17 cellular contexts compared by ENCODE assay signal in the genomic region with DNA sequence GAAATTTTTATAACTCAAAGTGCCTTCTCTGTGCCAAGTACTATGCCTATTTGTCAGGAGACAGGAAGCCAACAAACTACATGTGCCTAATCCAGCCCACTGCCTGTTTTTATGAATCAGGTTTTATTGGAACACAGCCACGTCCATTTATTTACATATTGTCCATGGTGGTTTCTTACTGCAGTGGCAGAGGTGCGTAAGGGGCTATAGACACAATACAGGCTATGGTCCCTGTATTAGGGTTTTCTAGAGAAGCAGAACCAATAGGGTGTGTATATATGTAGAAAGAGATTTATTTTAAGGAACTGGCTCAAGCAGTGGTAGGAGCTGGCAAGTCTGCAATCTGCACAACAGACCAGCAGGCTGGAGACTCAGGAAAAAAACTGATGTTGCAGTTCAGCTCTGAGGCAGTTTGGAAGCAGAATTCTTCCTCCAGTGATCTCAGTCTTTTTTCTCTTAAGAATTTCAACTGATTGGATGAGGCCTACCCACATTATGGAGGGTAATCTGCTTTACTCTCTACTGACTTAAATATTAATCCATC. TPM values are rescaled to one million over a fixed set of nuclear protein-coding genes. Genes with fewer than 3 reads are reported as not detected.
DNase-seq lines count a peak whose midpoint lies in the region; ATAC-seq and TF ChIP-seq lines count a peak whose summit lies in the region.
"Had no signal": no experiment of that assay in that cellular context is flagged by ENCODE, and none has a peak within 500 bp of the region (broad histone marks: within the 10 kb centered on the region; RNA-seq: fewer than 3 reads in every experiment).

No MANE protein-coding gene starts in this region.

- no peak overlapping the region for H3K27ac ChIP-seq in H9 (ENCODE audit: insufficient read length, low read depth, low read length)
- H3K27ac ChIP-seq in mesenchymal stem cell (ENCODE audit: low read length, poor library complexity, severe bottlenecking), result no peak overlapping the region
- H3K27ac ChIP-seq: breast epithelium, suprapubic skin had no signal

- no peak overlapping the region for H2AK5ac ChIP-seq in H9 (ENCODE audit: insufficient read length, low read length)
- H2AK5ac ChIP-seq in mesenchymal stem cell (ENCODE audit: low read length, severe bottlenecking), result no peak overlapping the region

- H3K9ac ChIP-seq in H9 (ENCODE audit: extremely low read depth, insufficient read length, low read length) (no peak overlapping the region), mesenchymal stem cell (ENCODE audit: low read length) (no peak overlapping the region)

- H3K27ac Mint-ChIP-seq in H9 (no peak overlapping the region), natural killer cell (no peak overlapping the region)
- H3K27ac Mint-ChIP-seq: activated CD4-positive, alpha-beta T cell treated with anti-CD3 and anti-CD28 coated beads for 36 hours; activated T-helper 17 cell treated with anti-CD3 and anti-CD28 coated beads, Interleukin-2, amount 50 U/mL, for 72 hours had no signal

- peak; percentile 1 for DNase-seq in H9
- DNase-seq in NCI-H2107 (lab: John Stamatoyannopoulos, UW), result peak; percentile 97
- DNase-seq in choroid plexus epithelial cell (ENCODE audit: low read depth), result peak; percentile 49
- DNase-seq in pulmonary artery endothelial cell (ENCODE audit: low read depth, low spot score), result peak; percentile 51
- DNase-seq in natural killer cell, result no peak
- no peak for DNase-seq in activated CD4-positive, CD25-positive, alpha-beta regulatory T cell (lab: John Stamatoyannopoulos, UW)
- DNase-seq in mesenchymal stem cell, result no peak
- DNase-seq: activated CD4-positive, alpha-beta T cell treated with anti-CD3 and anti-CD28 coated beads for 36 hours; CD8-positive, alpha-beta memory T cell; DND-41; NCI-H1048; RPMI8226; stimulated activated CD4-positive, alpha-beta T cell treated with anti-CD3 and anti-CD28 coated beads, Interleukin-12 subunit alpha, Interleukin-12 subunit beta, amount 100 ng/mL, for 4 hours had no signal

- no peaks in the 10 kb centered on the region for H3K9me3 Mint-ChIP-seq in H9
- no peaks in the 10 kb centered on the region for H3K9me3 Mint-ChIP-seq in natural killer cell
- H3K9me3 Mint-ChIP-seq: activated T-helper 17 cell treated with anti-CD3 and anti-CD28 coated beads, Interleukin-2, amount 50 U/mL, for 72 hours; CD8-positive, alpha-beta memory T cell had no signal

- no peaks in the 10 kb centered on the region for H4K20me1 ChIP-seq in H9 (ENCODE audit: control insufficient read depth, insufficient read depth, insufficient read length)

- H2BK120ac ChIP-seq in H9 (ENCODE audit: low read depth, low read length, poor library complexity, severe bottlenecking) (no peak overlapping the region), mesenchymal stem cell (ENCODE audit: low read depth, low read length) (no peak overlapping the region)

- H3K23ac ChIP-seq in H9 (ENCODE audit: insufficient read length, low read depth, low read length) (no peak overlapping the region), mesenchymal stem cell (ENCODE audit: low read length in 2 of 2) (no peak overlapping the region)

- no peak for ATAC-seq in natural killer cell
- no peak for ATAC-seq in HG02642 (IDR thresholded peaks at IDR 0.05; ENCODE audit: poor library complexity, unreplicated experiment)
- ATAC-seq: activated CD4-positive, alpha-beta T cell treated with anti-CD3 and anti-CD28 coated beads for 36 hours; activated T-helper 17 cell treated with anti-CD3 and anti-CD28 coated beads, Interleukin-2, amount 50 U/mL, for 72 hours had no signal

- H2AFZ ChIP-seq in H9 (ENCODE audit: low read length), result no peak overlapping the region
- H2AFZ ChIP-seq in mesenchymal stem cell (ENCODE audit: low read depth, low read length), result no peak overlapping the region

- no peak overlapping the region for H3K56ac ChIP-seq in H9 (ENCODE audit: insufficient read length, low read depth, low read length)

- H3K79me1 ChIP-seq in H9 (ENCODE audit: insufficient read depth, low read depth, low read length, poor library complexity, severe bottlenecking) (no peaks in the 10 kb centered on the region), mesenchymal stem cell (replicated peaks; ENCODE audit: low read length, poor library complexity, severe bottlenecking) (peaks cover 4% of the 10 kb centered on the region)

- H3K4me3 ChIP-seq in choroid plexus epithelial cell (ENCODE audit: low read depth, low read length) (no peak overlapping the region), mesenchymal stem cell (ENCODE audit: insufficient read depth in 1 of 2, low read depth in 1 of 2, low read length in 2 of 2) (no peak overlapping the region)
- H3K4me3 ChIP-seq: breast epithelium, suprapubic skin had no signal

- H3K9me3 ChIP-seq in H9 (ENCODE audit: control insufficient read depth, low read depth, low read length), result no peaks in the 10 kb centered on the region
- no peaks in the 10 kb centered on the region for H3K9me3 ChIP-seq in mesenchymal stem cell (ENCODE audit: control insufficient read depth, low read length)
- H3K9me3 ChIP-seq: breast epithelium, suprapubic skin had no signal

- H3K36me3 ChIP-seq in mesenchymal stem cell (ENCODE audit: control insufficient read depth in 1 of 2, insufficient read depth in 2 of 2, low read depth in 1 of 2, low read length in 2 of 2), result peaks cover 69 to 93% of the 10 kb centered on the region in 2 experiments

- no peak overlapping the region for H4K91ac ChIP-seq in H9 (ENCODE audit: insufficient read length, low read depth, low read length)
- H4K91ac ChIP-seq in mesenchymal stem cell (ENCODE audit: low read length), result no peak overlapping the region

- no peaks in the 10 kb centered on the region for H3K27me3 Mint-ChIP-seq in H9 (ENCODE audit: low read depth)
- H3K27me3 Mint-ChIP-seq in natural killer cell (ENCODE audit: low read depth in 2 of 2), result no peaks in the 10 kb centered on the region
- H3K27me3 Mint-ChIP-seq: activated CD4-positive, alpha-beta T cell treated with anti-CD3 and anti-CD28 coated beads for 36 hours; activated T-helper 17 cell treated with anti-CD3 and anti-CD28 coated beads, Interleukin-2, amount 50 U/mL, for 72 hours; CD8-positive, alpha-beta memory T cell had no signal

- no peak overlapping the region for H2BK15ac ChIP-seq in H9 (ENCODE audit: low read depth, low read length)
- no peak overlapping the region for H2BK15ac ChIP-seq in mesenchymal stem cell (ENCODE audit: low read depth, poor library complexity, severe bottlenecking)

- H3K4me1 Mint-ChIP-seq in H9 (no peaks in the 10 kb centered on the region), natural killer cell (peaks cover 9% of the 10 kb centered on the region in 2 donors)
- H3K4me1 Mint-ChIP-seq: activated CD4-positive, alpha-beta T cell treated with anti-CD3 and anti-CD28 coated beads for 36 hours had no signal

- H3K4me3 Mint-ChIP-seq in H9 (no peak overlapping the region), natural killer cell (no peak overlapping the region)
- H3K4me3 Mint-ChIP-seq: activated CD4-positive, alpha-beta T cell treated with anti-CD3 and anti-CD28 coated beads for 36 hours; activated T-helper 17 cell treated with anti-CD3 and anti-CD28 coated beads, Interleukin-2, amount 50 U/mL, for 72 hours; CD8-positive, alpha-beta memory T cell had no signal

- TF ChIP-seq CTCF in H9 (conservative IDR thresholded peaks at IDR 0.05), result no peak
- no peak for TF ChIP-seq CTCF in choroid plexus epithelial cell (conservative IDR thresholded peaks at IDR 0.05; ENCODE audit: low read depth, low read length)
- no peak for TF ChIP-seq CTCF in natural killer cell (IDR thresholded peaks at IDR 0.05)

- H3K4me2 ChIP-seq in H9 (ENCODE audit: insufficient read depth, insufficient read length, low read length) (no peak overlapping the region), mesenchymal stem cell (ENCODE audit: low read length, poor library complexity, severe bottlenecking) (no peak overlapping the region)

- no peaks in the 10 kb centered on the region for H3K79me2 ChIP-seq in H9 (ENCODE audit: insufficient read depth, low read length)

- intact Hi-C loops in natural killer cell (cut with micrococcal nuclease), result no loop called here

- no peaks in the 10 kb centered on the region for H3K23me2 ChIP-seq in H9 (ENCODE audit: insufficient read length, low read depth, low read length, poor library complexity, severe bottlenecking)

- WGBS in H9 (ENCODE audit: extremely low coverage, insufficient read length, low lambda C conversion rate), result no CpG with 5 or more reads among the region's 2 CpGs
- 89% methylated on average over 2 of the region's 2 CpGs for WGBS in mesenchymal stem cell

- H2BK12ac ChIP-seq in H9 (ENCODE audit: insufficient read length, low read depth, low read length) (no peak overlapping the region), mesenchymal stem cell (ENCODE audit: low read length in 2 of 2) (no peak overlapping the region)

- no peak overlapping the region for H2BK20ac ChIP-seq in H9 (ENCODE audit: low read depth, low read length, poor library complexity, severe bottlenecking)

- H4K8ac ChIP-seq in H9 (replicated peaks; ENCODE audit: insufficient read length, low read depth, low read length) (no peak overlapping the region), mesenchymal stem cell (ENCODE audit: low read length) (no peak overlapping the region)

- no peak overlapping the region for H3K4ac ChIP-seq in H9 (ENCODE audit: low read depth, low read length)
- no peak overlapping the region for H3K4ac ChIP-seq in mesenchymal stem cell (ENCODE audit: low read depth in 1 of 2, low read length in 2 of 2)

- H4K5ac ChIP-seq in H9 (ENCODE audit: insufficient read length, low read depth, low read length), result no peak overlapping the region

- peaks cover 23 to 85% (median 51%) of the 10 kb centered on the region in 3 experiments; a peak in 6 of 7 replicates for H3K36me3 Mint-ChIP-seq in H9 (ENCODE audit: insufficient read depth in 1 of 3, low read depth in 3 of 3)
- peaks cover 29% of the 10 kb centered on the region for H3K36me3 Mint-ChIP-seq in natural killer cell

- H3K18ac ChIP-seq in H9 (ENCODE audit: insufficient read length, low read depth, low read length) (no peak overlapping the region), mesenchymal stem cell (ENCODE audit: low read depth in 1 of 2, low read length in 2 of 2) (no peak overlapping the region)

- H3K14ac ChIP-seq in H9 (ENCODE audit: insufficient read depth, low read length) (no peak overlapping the region), mesenchymal stem cell (ENCODE audit: low read length in 2 of 2) (no peak overlapping the region)

- H2BK5ac ChIP-seq in H9 (ENCODE audit: insufficient read length, low read length) (no peak overlapping the region), mesenchymal stem cell (ENCODE audit: low read depth, low read length, poor library complexity, severe bottlenecking) (no peak overlapping the region)

- H3K4me1 ChIP-seq in H9 (ENCODE audit: insufficient read depth, low read length) (no peaks in the 10 kb centered on the region), mesenchymal stem cell (ENCODE audit: control insufficient read depth, insufficient read depth, low read depth, low read length) (no peaks in the 10 kb centered on the region)
- H3K4me1 ChIP-seq: breast epithelium, suprapubic skin had no signal

- H3K27me3 ChIP-seq in H9 (ENCODE audit: insufficient read depth, low read length) (no peaks in the 10 kb centered on the region), mesenchymal stem cell (ENCODE audit: control insufficient read depth in 1 of 2, insufficient read depth in 1 of 2, low read length in 2 of 2) (no peaks in the 10 kb centered on the region)
- H3K27me3 ChIP-seq: breast epithelium, suprapubic skin had no signal

- no peak overlapping the region for H3T11ph ChIP-seq in H9 (ENCODE audit: low read length)

RNA-seq across cellular contexts. Expression of a gene that starts 15.4 kb away (rescaled TPM):
- 36.3 and 38.8 TPM in 2 replicates for total RNA-seq in H9 (2021)
- total RNA-seq in pulmonary artery endothelial cell, result 47.7 and 51.4 TPM in 2 replicates
- total RNA-seq in natural killer cell, result 10 to 100 TPM; 44.3 to 62.8 (median 59.8) TPM
- 30.7 TPM for polyA plus RNA-seq in mesenchymal stem cell (2013, experiment 1 of 2)
- 30.4 TPM for polyA plus RNA-seq in mesenchymal stem cell (2013, experiment 2 of 2)

RNA-seq across cellular contexts. Expression of a gene that starts 17.1 kb away (rescaled TPM):
- total RNA-seq in H9 (2021) (3.7 and 4.3 TPM in 2 replicates), pulmonary artery endothelial cell (1.4 and 8.6 TPM in 2 replicates), natural killer cell (1 to 10 TPM in 2 of 3 donors, under 1 TPM in 1; 0.42 to 2.2 (median 1.9) TPM)
- 0.48 TPM for polyA plus RNA-seq in mesenchymal stem cell (2013, experiment 1 of 2)
- 0.58 TPM for polyA plus RNA-seq in mesenchymal stem cell (2013, experiment 2 of 2)
- polyA plus RNA-seq: CD8-positive, alpha-beta memory T cell had no signal

RNA-seq across cellular contexts. Expression of a gene that starts 34.6 kb away (rescaled TPM):
- total RNA-seq in H9 (2021) (0.33 and 0.42 TPM in 2 replicates), pulmonary artery endothelial cell (0.07 and 0.21 TPM in 2 replicates), natural killer cell (1 to 10 TPM; 2.8 to 4.3 (median 3.6) TPM)
- polyA plus RNA-seq in mesenchymal stem cell (2013, experiment 1 of 2), result not detected
- 0.01 TPM for polyA plus RNA-seq in mesenchymal stem cell (2013, experiment 2 of 2)

Comparison
In these comparisons a context has a peak if more than half of its experiments do, and no peak if none do; other contexts are left out.
1. DNase-seq: peak in H9 (single experiment), NCI-H2107 (single experiment), choroid plexus epithelial cell (single experiment) and pulmonary artery endothelial cell (single experiment); none in natural killer cell (single experiment), activated CD4-positive, CD25-positive, alpha-beta regulatory T cell (0 of 4) and mesenchymal stem cell (single experiment).